Comparison of ENCODE assay signal across 5 cellular contexts in genomic region chrX:105115596-105116320, GRCh38.
DNase-seq lines count a peak whose midpoint lies in the region; TF ChIP-seq lines count a peak whose summit lies in the region.
"Not testable (repeated sequence)": the region's sequence is repeated elsewhere in the genome, so short reads cannot be mapped to it uniquely, and the experiment has no call there.

No MANE protein-coding gene starts in this region.

- not testable (repeated sequence) for H3K79me2 ChIP-seq in SK-N-SH (ENCODE audit: insufficient read depth)

- POLR2A ChIA-PET in SK-N-SH (lab: Yijun Ruan, JAX): not testable (repeated sequence)

- not testable (repeated sequence) for TF ChIP-seq EP300 in SK-N-SH (IDR thresholded peaks at IDR 0.05; ENCODE audit: borderline replicate concordance in 1 of 2, low read depth in 1 of 2, low read length in 1 of 2)

- intact Hi-C loops in spleen (cut with DNase I; ENCODE audit: low total_unique reads): not testable (repeated sequence)

- TF ChIP-seq CTCF in SK-N-SH (IDR thresholded peaks at IDR 0.05); chondrocyte (IDR thresholded peaks at IDR 0.05); osteocyte (IDR thresholded peaks at IDR 0.05); spleen (IDR thresholded peaks at IDR 0.05 in 8 of 11, conservative IDR thresholded peaks at IDR 0.05 in 3 of 11); type B pancreatic cell (conservative IDR thresholded peaks at IDR 0.05): not testable (repeated sequence)

- DNase-seq in SK-N-SH: not testable (repeated sequence)
- peak; percentile 89 for DNase-seq in chondrocyte (ENCODE audit: low spot score)
- peak; percentile 83 for DNase-seq in osteocyte (ENCODE audit: extremely low spot score, unreplicated experiment)
- DNase-seq in spleen: peak; percentile 54
- peak; percentile 53 for DNase-seq in type B pancreatic cell (ENCODE audit: extremely low spot score, unreplicated experiment)

- H3F3A ChIP-seq in SK-N-SH (replicated peaks; ENCODE audit: insufficient read depth): not testable (repeated sequence)

- H3K4me1 ChIP-seq in SK-N-SH (ENCODE audit: control insufficient read depth in 1 of 2, insufficient read depth in 2 of 2, low read depth in 1 of 2, low read length in 1 of 2); spleen: not testable (repeated sequence)

- not testable (repeated sequence) for TF ChIP-seq RAD21 in SK-N-SH (IDR thresholded peaks at IDR 0.05; ENCODE audit: low read length)

- H3K4me3 ChIP-seq in SK-N-SH (ENCODE audit: low read depth in 2 of 2, low read length in 1 of 2); spleen: not testable (repeated sequence)

- TF ChIP-seq POLR2A in spleen (IDR thresholded peaks at IDR 0.05): not testable (repeated sequence)

- not testable (repeated sequence) for H3K9me2 ChIP-seq in SK-N-SH

- not testable (repeated sequence) for H3K36me3 Mint-ChIP-seq in chondrocyte (ENCODE audit: low read depth); osteocyte (ENCODE audit: unreplicated experiment); type B pancreatic cell

- not testable (repeated sequence) for H4K20me1 ChIP-seq in SK-N-SH (ENCODE audit: insufficient read depth)

- not testable (repeated sequence) for H3K9me3 ChIP-seq in SK-N-SH, spleen

- not testable (repeated sequence) for H3K27ac Mint-ChIP-seq in chondrocyte (ENCODE audit: unreplicated experiment); osteocyte (ENCODE audit: unreplicated experiment); type B pancreatic cell

- peak overlapping the region in 1 of 2 experiments; percentile 3; a peak in 1 of 4 replicates for H3K27ac ChIP-seq in SK-N-SH (ENCODE audit: low read depth in 2 of 2, low read length in 1 of 2)
- H3K27ac ChIP-seq in spleen: not testable (repeated sequence)

- not testable (repeated sequence) for H3K9me3 Mint-ChIP-seq in chondrocyte (ENCODE audit: low read depth); type B pancreatic cell
- H3K9me3 Mint-ChIP-seq in osteocyte (ENCODE audit: unreplicated experiment): peaks cover 17% of the 10 kb centered on the region

- H3K27me3 ChIP-seq in SK-N-SH (ENCODE audit: insufficient read depth); spleen (replicated peaks in 1 of 7): not testable (repeated sequence)

- CTCF ChIA-PET in SK-N-SH (lab: Yijun Ruan, JAX): not testable (repeated sequence)

- 16% methylated on average over 3 of the region's 35 CpGs for WGBS in SK-N-SH (ENCODE audit: low lambda C conversion rate)
- WGBS in spleen, 5 donors: 88 to 94% (median 89%) methylated on average over 12 to 35 of the region's 35 CpGs

- H3K4me2 ChIP-seq in SK-N-SH: not testable (repeated sequence)

- not testable (repeated sequence) for H3K9ac ChIP-seq in SK-N-SH

- H3K4me3 Mint-ChIP-seq in chondrocyte (ENCODE audit: unreplicated experiment); osteocyte (ENCODE audit: unreplicated experiment); type B pancreatic cell: not testable (repeated sequence)

- H2AFZ ChIP-seq in SK-N-SH (ENCODE audit: low read depth): peak overlapping the region; percentile 40; the same call in 1 of the 2 replicates

- not testable (repeated sequence) for H3K27me3 Mint-ChIP-seq in chondrocyte (ENCODE audit: low read depth); osteocyte (ENCODE audit: unreplicated experiment); type B pancreatic cell

- not testable (repeated sequence) for H3K4me1 Mint-ChIP-seq in chondrocyte (ENCODE audit: low read depth); type B pancreatic cell (ENCODE audit: unreplicated experiment)
- H3K4me1 Mint-ChIP-seq in osteocyte (ENCODE audit: unreplicated experiment): peaks cover 15% of the 10 kb centered on the region

- H3K36me3 ChIP-seq in SK-N-SH (replicated peaks in 1 of 2; ENCODE audit: control insufficient read depth in 1 of 2, insufficient read depth in 2 of 2, low read length in 1 of 2); spleen: not testable (repeated sequence)
